ENCODE assay signal across 9 cellular contexts in the genomic region with DNA sequence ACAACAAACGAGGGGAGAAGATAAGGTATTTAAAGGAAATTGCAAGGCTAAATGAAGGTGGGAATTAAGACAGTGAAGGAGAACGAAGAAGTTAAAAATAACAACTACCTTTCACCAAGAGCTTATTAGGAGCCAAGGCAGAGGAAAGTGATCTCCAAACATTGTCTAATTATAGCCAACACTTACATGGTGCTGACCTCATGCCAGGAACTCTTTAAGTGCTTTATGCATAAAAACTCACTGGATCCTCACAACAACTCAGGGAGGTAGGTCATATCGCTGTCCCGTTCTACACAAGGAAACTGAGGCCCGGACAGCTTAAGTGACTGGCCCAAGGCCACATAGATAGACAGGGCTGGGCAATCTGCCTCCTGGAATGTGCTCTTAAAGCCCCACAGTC. TPM values are rescaled to one million over a fixed set of nuclear protein-coding genes. Genes with fewer than 3 reads are reported as not detected.
A peak's percentile ranks its signal among the peaks of the same experiment; 100 is the strongest.
DNase-seq lines count a peak whose midpoint lies in the region; FAIRE-seq and TF ChIP-seq lines count a peak whose summit lies in the region.
"Had no signal": no experiment of that assay in that cellular context is flagged by ENCODE, and none has a peak within 500 bp of the region (broad histone marks: within the 10 kb centered on the region; RNA-seq: fewer than 3 reads in every experiment).

No MANE protein-coding gene starts in this region.

- H3K27me3 ChIP-seq in mammary epithelial cell (ENCODE audit: insufficient read depth, low read length) = no peaks in the 10 kb centered on the region
- no peaks in the 10 kb centered on the region for H3K27me3 ChIP-seq in breast epithelium
- no peaks in the 10 kb centered on the region for H3K27me3 ChIP-seq in astrocyte (ENCODE audit: insufficient read depth, low read length)
- no peaks in the 10 kb centered on the region for H3K27me3 ChIP-seq in vagina
- H3K27me3 ChIP-seq in tibial artery = peaks cover 0 to 10% of the 10 kb centered on the region in 2 donors

- no peaks in the 10 kb centered on the region for H3K36me3 Mint-ChIP-seq in astrocyte (ENCODE audit: low read depth, unreplicated experiment)

- peak overlapping the region; percentile 51 for H3K4me2 ChIP-seq in mammary epithelial cell (ENCODE audit: insufficient read depth, low read depth, low read length)
- peak overlapping the region; percentile 89 for H3K4me2 ChIP-seq in astrocyte (ENCODE audit: low read length)

- DNase-seq in mammary epithelial cell (no peak), breast epithelium (ENCODE audit: low spot score in 2 of 2) (no peak), astrocyte (ENCODE audit: low read depth) (no peak), myocyte (ENCODE audit: low read depth) (peak; percentile 47), vagina (ENCODE audit: extremely low spot score in 2 of 2) (no peak), tibial artery (no peak), NCI-H446 (lab: John Stamatoyannopoulos, UW) (no peak)
- no peak for DNase-seq in central memory CD4-positive, alpha-beta T cell

- peaks cover 17% of the 10 kb centered on the region for H3K4me1 ChIP-seq in mammary epithelial cell (ENCODE audit: insufficient read depth, low read length)
- no peaks in the 10 kb centered on the region for H3K4me1 ChIP-seq in breast epithelium
- peaks cover 13% of the 10 kb centered on the region for H3K4me1 ChIP-seq in astrocyte (ENCODE audit: insufficient read depth, low read length)
- H3K4me1 ChIP-seq in vagina = peaks cover 25% of the 10 kb centered on the region
- peaks cover 4 to 35% (median 23%) of the 10 kb centered on the region in 4 donors for H3K4me1 ChIP-seq in tibial artery

- CTCF ChIA-PET in mammary epithelial cell (lab: Charles Lee; ENCODE audit: low non-redundant PET) = interaction anchor here (0.6 to 1.5 kb wide), 7 partner anchors 33 to 95 kb away, joined by 3 to 23 read pairs (median 5); no protein-coding TSS in a partner anchor

- H3K9ac ChIP-seq in mammary epithelial cell (ENCODE audit: insufficient read depth, low read length) (no peak overlapping the region), astrocyte (ENCODE audit: low read length) (peak overlapping the region; percentile 73)

- H3K79me2 ChIP-seq in mammary epithelial cell (ENCODE audit: insufficient read depth, low read length) = no peaks in the 10 kb centered on the region
- no peaks in the 10 kb centered on the region for H3K79me2 ChIP-seq in astrocyte (ENCODE audit: insufficient read depth, low read length)

- in situ Hi-C loops in mammary epithelial cell (cut with MboI; ENCODE audit: low sequenced_read_pairs in 2 of 2) = loop anchor here (5.0 kb wide), 2 partner anchors 56 to 91 kb away; no protein-coding TSS in a partner anchor

- dilution Hi-C loops in mammary epithelial cell (cut with HindIII; ENCODE audit: low sequenced_read_pairs) = no loop called here

- H3K27me3 Mint-ChIP-seq in astrocyte (ENCODE audit: low read depth, unreplicated experiment) = peaks cover 6% of the 10 kb centered on the region

- H4K20me1 ChIP-seq in mammary epithelial cell (ENCODE audit: insufficient read depth, low read length) = no peaks in the 10 kb centered on the region
- no peaks in the 10 kb centered on the region for H4K20me1 ChIP-seq in astrocyte (ENCODE audit: insufficient read depth, low read length)

- no peaks in the 10 kb centered on the region for H3K36me3 ChIP-seq in mammary epithelial cell (ENCODE audit: insufficient read depth, low read length)
- H3K36me3 ChIP-seq in breast epithelium = no peaks in the 10 kb centered on the region
- H3K36me3 ChIP-seq in astrocyte (ENCODE audit: insufficient read depth, low read length) = no peaks in the 10 kb centered on the region
- no peaks in the 10 kb centered on the region for H3K36me3 ChIP-seq in vagina
- H3K36me3 ChIP-seq in tibial artery = no peaks in the 10 kb centered on the region

- no peak overlapping the region for H3K4me3 Mint-ChIP-seq in astrocyte (ENCODE audit: unreplicated experiment)

- no peaks in the 10 kb centered on the region for H3K9me3 Mint-ChIP-seq in astrocyte (ENCODE audit: unreplicated experiment)
- H3K9me3 Mint-ChIP-seq: activated naive CD4-positive, alpha-beta T cell treated with anti-CD3 and anti-CD28 coated beads for 36 hours had no signal

- TF ChIP-seq POLR2A in breast epithelium (IDR thresholded peaks at IDR 0.05) = no peak
- TF ChIP-seq POLR2A in vagina (IDR thresholded peaks at IDR 0.05) = no peak

- WGBS in mammary epithelial cell (ENCODE audit: low coverage, missing lambda C conversion rate) = 57% methylated on average over 5 of the region's 5 CpGs

- H3K27ac ChIP-seq in mammary epithelial cell (ENCODE audit: insufficient read depth, low read depth, low read length) (no peak overlapping the region), breast epithelium (no peak overlapping the region), astrocyte (ENCODE audit: low read depth, low read length) (no peak overlapping the region), vagina (peak overlapping the region; percentile 84), tibial artery (peak overlapping the region in 1 of 2 donors; percentile 73)

- FAIRE-seq in astrocyte (lab: Jason Lieb, UNC) = no peak

- H2AFZ ChIP-seq in mammary epithelial cell (ENCODE audit: low read depth, low read length) (peak overlapping the region; percentile 67), astrocyte (ENCODE audit: low read depth, low read length) (no peak overlapping the region)

- peaks cover 11% of the 10 kb centered on the region for H3K4me1 Mint-ChIP-seq in astrocyte (ENCODE audit: low read depth, unreplicated experiment)

- BruUV-seq in mammary epithelial cell (replicated peaks; lab: Mats Ljungman, UMichigan) = no TSS peak

- TF ChIP-seq CTCF in mammary epithelial cell (conservative IDR thresholded peaks at IDR 0.05 in 1 of 2, IDR thresholded peaks at IDR 0.05 in 1 of 2; ENCODE audit: extremely low read depth in 1 of 2, insufficient read depth in 1 of 2, low read depth in 1 of 2, low read length in 2 of 2) = no peak
- TF ChIP-seq CTCF in breast epithelium (IDR thresholded peaks at IDR 0.05) = no peak
- no peak for TF ChIP-seq CTCF in astrocyte (IDR thresholded peaks at IDR 0.05; ENCODE audit: insufficient read depth, low read depth, low read length)
- TF ChIP-seq CTCF in vagina (IDR thresholded peaks at IDR 0.05) = no peak
- no peak for TF ChIP-seq CTCF in tibial artery (IDR thresholded peaks at IDR 0.05)

- no peak overlapping the region for H3K27ac Mint-ChIP-seq in astrocyte (ENCODE audit: unreplicated experiment)

- H3K9me3 ChIP-seq in mammary epithelial cell (replicated peaks; ENCODE audit: insufficient read depth, low read length) (no peaks in the 10 kb centered on the region), breast epithelium (no peaks in the 10 kb centered on the region), astrocyte (ENCODE audit: insufficient read depth, low read depth, low read length) (no peaks in the 10 kb centered on the region), vagina (no peaks in the 10 kb centered on the region), tibial artery (no peaks in the 10 kb centered on the region)

- intact Hi-C loops in mammary epithelial cell (cut with micrococcal nuclease) = no loop called here
- intact Hi-C loops in breast epithelium (cut with DNase I; ENCODE audit: low total_unique reads) = loop anchor here (2.0 to 5.0 kb wide), 2 partner anchors 41 to 56 kb away; no protein-coding TSS in a partner anchor
- intact Hi-C loops in vagina (cut with DNase I) = loop anchor here (5.0 kb wide), 1 partner anchor 56 kb away; no protein-coding TSS in a partner anchor
- intact Hi-C loops in tibial artery (cut with DNase I; ENCODE audit: low total_unique reads) = loop anchor here (2.0 kb wide), 1 partner anchor 57 kb away; no protein-coding TSS in a partner anchor

- H3K4me3 ChIP-seq in mammary epithelial cell (replicated peaks in 1 of 3; ENCODE audit: insufficient read depth in 1 of 3, low read depth in 2 of 3, low read length in 3 of 3) = no peak overlapping the region
- no peak overlapping the region for H3K4me3 ChIP-seq in breast epithelium
- H3K4me3 ChIP-seq in astrocyte (ENCODE audit: insufficient read depth, low read depth, low read length) = no peak overlapping the region
- no peak overlapping the region for H3K4me3 ChIP-seq in vagina
- H3K4me3 ChIP-seq in tibial artery = no peak overlapping the region

RNA-seq across cellular contexts. Expression of gene TAMALIN, which starts 19.5 kb away (rescaled TPM):
- total RNA-seq in mammary epithelial cell (under 1 TPM in 1 of 2 donors, not detected in 1; 0.50 TPM), breast epithelium (10 to 100 TPM in 2 of 3 donors, 1 to 10 TPM in 1; 8.5 to 27.2 (median 16.0) TPM), astrocyte (9.6 and 12.4 TPM in 2 replicates), myocyte (64.9 and 96.8 TPM in 2 replicates), vagina (47.1 TPM)
- polyA plus RNA-seq in mammary epithelial cell = 0.10 TPM
- not detected for polyA minus RNA-seq in mammary epithelial cell
- polyA plus RNA-seq in myocyte (2012) = 247 TPM

RNA-seq across cellular contexts. Expression of gene NR4A1, which starts 25.0 kb away (rescaled TPM):
- total RNA-seq in mammary epithelial cell (1 to 10 TPM in 1 of 2 donors, under 1 TPM in 1; 0.17 to 2.4 TPM), breast epithelium (100 to 1,000 TPM in 1 of 3 donors, 10 to 100 TPM in 2; 35.7 to 154 (median 66.2) TPM), astrocyte (1.6 and 2.3 TPM in 2 replicates), myocyte (3.4 and 5.5 TPM in 2 replicates), vagina (465 TPM)
- polyA plus RNA-seq in mammary epithelial cell = 0.44 TPM
- 1.4 TPM for polyA minus RNA-seq in mammary epithelial cell
- polyA plus RNA-seq in myocyte (2012) = 2.7 TPM

RNA-seq across cellular contexts. Expression of gene ATG101, which starts 43.5 kb away (rescaled TPM):
- total RNA-seq in mammary epithelial cell (10 to 100 TPM; 44.8 to 59.4 TPM), breast epithelium (10 to 100 TPM; 35.0 to 54.2 (median 39.7) TPM), astrocyte (54.2 and 60.4 TPM in 2 replicates), myocyte (93.8 and 105 TPM in 2 replicates), vagina (27.7 TPM)
- 90.8 TPM for polyA plus RNA-seq in mammary epithelial cell
- polyA minus RNA-seq in mammary epithelial cell = 36.4 TPM
- 152 TPM for polyA plus RNA-seq in myocyte (2012)

RNA-seq across cellular contexts. Expression of gene SMIM41, which starts 53.2 kb away (rescaled TPM):
- total RNA-seq in mammary epithelial cell (under 1 TPM in 1 of 2 donors, not detected in 1; 0.17 TPM), breast epithelium (1 to 10 TPM in 1 of 3 donors, not detected in 2; 1.3 TPM), astrocyte (0.18 TPM in 1 of 2 replicates, not detected in the other), myocyte (not detected in 2 replicates), vagina (1.5 TPM)
- polyA plus RNA-seq in mammary epithelial cell = not detected
- not detected for polyA minus RNA-seq in mammary epithelial cell
- polyA plus RNA-seq in myocyte (2012) = 0.11 TPM
- total RNA-seq: activated naive CD4-positive, alpha-beta T cell treated with anti-CD3 and anti-CD28 coated beads for 36 hours had no signal
